In the genomic region with DNA sequence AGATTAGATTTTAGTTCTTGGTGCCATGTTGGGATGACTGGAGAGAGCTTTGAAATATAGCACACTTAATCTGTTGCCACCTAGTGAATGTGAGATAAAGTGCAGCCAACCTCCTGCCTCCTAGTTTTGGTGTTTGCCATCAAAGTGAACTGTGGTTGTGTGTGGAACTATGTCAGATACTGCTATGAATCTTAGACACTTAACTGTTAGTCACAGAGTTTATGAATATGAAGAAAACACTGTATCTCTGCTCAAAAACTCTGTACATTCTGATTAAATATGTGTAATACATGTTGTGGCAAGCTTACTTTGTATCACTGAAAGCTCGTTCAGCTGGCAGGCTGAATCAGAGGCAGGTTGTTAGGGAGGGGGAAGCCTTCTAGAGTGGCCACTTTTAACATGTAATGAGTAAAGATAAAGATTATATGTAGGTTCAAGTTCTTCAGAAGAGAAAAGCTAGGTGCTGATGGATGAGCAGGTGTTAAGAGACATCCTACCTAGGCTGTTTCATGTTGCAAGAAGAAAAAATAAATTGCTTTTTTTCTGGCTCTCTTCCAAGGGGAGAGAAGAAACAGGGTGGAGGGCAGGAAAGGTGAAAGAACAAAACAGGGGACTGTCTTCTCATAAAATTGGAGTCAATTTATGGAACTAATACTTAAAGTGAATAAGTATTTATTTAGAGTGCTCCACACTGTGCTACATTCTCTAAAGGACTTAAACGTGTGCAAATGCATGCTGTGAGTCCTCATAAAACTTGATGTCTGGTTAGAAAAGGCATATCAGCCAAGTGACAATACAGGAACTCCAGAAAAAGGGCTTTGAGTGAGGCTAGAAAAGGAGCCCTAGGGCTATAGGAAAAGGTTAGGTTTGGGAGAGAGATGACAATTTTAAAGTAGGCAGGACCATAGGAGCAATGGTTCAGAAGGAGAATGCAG, we compare ENCODE assay signal across 9 cellular contexts. TPM values are rescaled to one million over a fixed set of nuclear protein-coding genes. Genes with fewer than 3 reads are reported as not detected.
DNase-seq lines count a peak whose midpoint lies in the region; ATAC-seq and TF ChIP-seq lines count a peak whose summit lies in the region.
"Had no signal": no experiment of that assay in that cellular context is flagged by ENCODE, and none has a peak within 500 bp of the region (broad histone marks: within the 10 kb centered on the region; RNA-seq: fewer than 3 reads in every experiment).

No MANE protein-coding gene starts in this region.

- no peaks in the 10 kb centered on the region for H3K36me3 ChIP-seq in heart right ventricle

- no peak overlapping the region for H3K27ac ChIP-seq in heart right ventricle

- peak; percentile 50 for ATAC-seq in HG02981 (IDR thresholded peaks at IDR 0.05; ENCODE audit: unreplicated experiment)
- ATAC-seq in heart right ventricle, result peak in 6 of 8 donors; percentile 37 to 71 (median 51)
- ATAC-seq in GM18517 (IDR thresholded peaks at IDR 0.05; ENCODE audit: unreplicated experiment), result no peak

- H3K9me3 ChIP-seq in heart right ventricle, result no peaks in the 10 kb centered on the region

- in situ Hi-C loops in GM13976 (cut with MboI; ENCODE audit: low sequenced_read_pairs, unreplicated experiment), result no loop called here

- H3K4me3 ChIP-seq in heart right ventricle, result no peak overlapping the region
- H3K4me3 ChIP-seq: lung had no signal

- WGBS in heart right ventricle, 2 donors, result 42 to 44% methylated on average over 2 of the region's 2 CpGs

- H3K4me1 ChIP-seq in heart right ventricle, result peaks cover 0 to 19% (median 4%) of the 10 kb centered on the region in 9 donors

- intact Hi-C loops in heart right ventricle (cut with DNase I) (loop anchor here in 5 of 10 donors (5.0 to 10.0 kb wide), 3 partner anchors 122 to 128 kb away; a partner anchor contains a TSS), posterior cingulate gyrus (cut with DNase I) (no loop called here)

- H3K27me3 ChIP-seq in heart right ventricle, result no peaks in the 10 kb centered on the region

- peak; percentile 19 for DNase-seq in DMS153 (lab: John Stamatoyannopoulos, UW)
- DNase-seq in SHP77 (lab: John Stamatoyannopoulos, UW), result peak; percentile 7 to 11
- no peak for DNase-seq in heart right ventricle
- DNase-seq in posterior cingulate gyrus, result no peak
- DNase-seq in germinal center (ENCODE audit: low spot score), result no peak
- DNase-seq in GM13976 (ENCODE audit: low spot score), result no peak

- TF ChIP-seq CTCF in heart right ventricle (IDR thresholded peaks at IDR 0.05), result peak in 8 of 9 donors; percentile 23 to 66 (median 54)
- no peak for TF ChIP-seq CTCF in GM13976 (IDR thresholded peaks at IDR 0.05; ENCODE audit: borderline replicate concordance, control extremely low read depth, extremely low read depth, insufficient read depth, missing control alignments)

RNA-seq across cellular contexts. Expression of a gene that starts 14.1 kb away (rescaled TPM):
- total RNA-seq in heart right ventricle, result 10 to 100 TPM; 33.3 to 84.8 (median 52.7) TPM
- polyA plus RNA-seq in heart right ventricle, result 100 to 1,000 TPM in 1 of 2 donors, 10 to 100 TPM in 1; 84.0 to 145 TPM

Comparison
In these comparisons a context has a peak if more than half of its experiments do, and no peak if none do; other contexts are left out.
1. DNase-seq: peak in DMS153 (single experiment) and SHP77 (2 of 2); none in heart right ventricle (0 of 2), posterior cingulate gyrus (0 of 10), germinal center (single experiment) and GM13976 (single experiment).